ENCODE assay signal across 29 cellular contexts in genomic region chr5:111246459-111246858, GRCh38. TPM values are rescaled to one million over a fixed set of nuclear protein-coding genes. Genes with fewer than 3 reads are reported as not detected.
DNase-seq lines count a peak whose midpoint lies in the region; ATAC-seq, FAIRE-seq and TF ChIP-seq lines count a peak whose summit lies in the region.
"Had no signal": no experiment of that assay in that cellular context is flagged by ENCODE, and none has a peak within 500 bp of the region (broad histone marks: within the 10 kb centered on the region; RNA-seq: fewer than 3 reads in every experiment).

No MANE protein-coding gene starts in this region.

- no peaks in the 10 kb centered on the region for H3K27me3 ChIP-seq in neuronal stem cell (ENCODE audit: control insufficient read depth in 3 of 3, insufficient read depth in 3 of 3, low read depth in 1 of 3, low read length in 3 of 3)
- H3K27me3 ChIP-seq: BLaER1, esophagus squamous epithelium, ovary, SJSA1, upper lobe of right lung had no signal

- no peak overlapping the region for H2AFZ ChIP-seq in neuronal stem cell (ENCODE audit: low read length)
- H2AFZ ChIP-seq: GM23248 had no signal

- no peak overlapping the region for H3K4me2 ChIP-seq in neuronal stem cell (ENCODE audit: insufficient read depth, low read length, poor library complexity, severe bottlenecking)
- H3K4me2 ChIP-seq: BLaER1 had no signal

- TF ChIP-seq POLR2A in GM12892 (IDR thresholded peaks at IDR 0.05; ENCODE audit: low read depth, low read length) = no peak

- no peaks in the 10 kb centered on the region for H3K9me3 ChIP-seq in neuronal stem cell (replicated peaks in 1 of 2; ENCODE audit: control insufficient read depth in 2 of 2, insufficient read depth in 1 of 2, low read depth in 1 of 2, low read length in 2 of 2)
- H3K9me3 ChIP-seq: BLaER1, esophagus squamous epithelium, heart right ventricle, lower lobe of right lung, mucosa of descending colon, ovary, SJSA1, upper lobe of right lung had no signal

- no peak overlapping the region for H3K4me3 ChIP-seq in neuronal stem cell (ENCODE audit: low read length in 2 of 2)
- H3K4me3 ChIP-seq: BLaER1, esophagus squamous epithelium, GM23248, heart right ventricle, lower lobe of right lung, mucosa of descending colon, ovary, SJSA1, upper lobe of right lung had no signal

- DNase-seq in activated T-cell treated with anti-CD3 and anti-CD28 coated beads, Interleukin-2, amount 50 U/mL, for 72 hours = no peak
- DNase-seq in activated T-cell treated with anti-CD3 and anti-CD28 coated beads for 4 hours = no peak
- DNase-seq in GM12892 (ENCODE audit: insufficient read length) = no peak
- no peak for DNase-seq in activated naive CD4-positive, alpha-beta T cell treated with anti-CD3 and anti-CD28 coated beads, Interleukin-2, amount 50 U/mL, for 72 hours (ENCODE audit: low spot score in 2 of 2)
- DNase-seq in neuronal stem cell (ENCODE audit: low spot score) = no peak
- no peak for DNase-seq in dermis blood vessel endothelial cell
- no peak for DNase-seq in activated effector memory CD4-positive, alpha-beta T cell treated with anti-CD3 and anti-CD28 coated beads, Interleukin-2, amount 50 U/mL, for 16 hours
- DNase-seq: activated CD4-positive, alpha-beta T cell treated with anti-CD3 and anti-CD28 coated beads for 4 hours; cortex of kidney; esophagus squamous epithelium; foreskin melanocyte; GM23248; heart right ventricle; Karpas-422; lower lobe of right lung; mucosa of descending colon; NCI-H1436; NCI-H2107; NCI-H774; nephron progenitor cell; ovary; RPMI8226; substantia nigra; upper lobe of right lung had no signal

- peak overlapping the region; percentile 21 for H3K14ac ChIP-seq in neuronal stem cell (ENCODE audit: low read length)

- H3K4me1 ChIP-seq in neuronal stem cell (ENCODE audit: control insufficient read depth in 2 of 2, insufficient read depth in 1 of 2, low read depth in 1 of 2, low read length in 2 of 2) = no peaks in the 10 kb centered on the region
- H3K4me1 ChIP-seq: esophagus squamous epithelium, heart right ventricle, lower lobe of right lung, SJSA1, upper lobe of right lung had no signal

- no peak overlapping the region for H2BK120ac ChIP-seq in neuronal stem cell (ENCODE audit: low read depth, low read length)

- peak; percentile 78 for FAIRE-seq in GM12892 (lab: Jason Lieb, UNC)
- FAIRE-seq: astrocyte, HepG2 had no signal

- no peak overlapping the region for H4K8ac ChIP-seq in neuronal stem cell (ENCODE audit: low read depth, low read length)

- H3K27me3 Mint-ChIP-seq in activated T-cell treated with anti-CD3 and anti-CD28 coated beads, Interleukin-2, amount 50 U/mL, for 72 hours (ENCODE audit: low read depth) = no peaks in the 10 kb centered on the region

- H3K27ac ChIP-seq in neuronal stem cell (replicated peaks; ENCODE audit: low read length) = no peak overlapping the region
- H3K27ac ChIP-seq: BLaER1, esophagus squamous epithelium, GM23248, heart right ventricle, lower lobe of right lung, ovary, SJSA1, upper lobe of right lung had no signal

- H2BK5ac ChIP-seq in neuronal stem cell (ENCODE audit: low read length) = no peak overlapping the region

- H3K36me3 ChIP-seq in neuronal stem cell (replicated peaks in 1 of 2; ENCODE audit: control insufficient read depth in 2 of 2, insufficient read depth in 2 of 2, low read length in 2 of 2) = no peaks in the 10 kb centered on the region
- H3K36me3 ChIP-seq: BLaER1, esophagus squamous epithelium, heart right ventricle, lower lobe of right lung, ovary, SJSA1, upper lobe of right lung had no signal

- no peak overlapping the region for H3K4ac ChIP-seq in neuronal stem cell (ENCODE audit: low read length)

- no peak overlapping the region for H2BK12ac ChIP-seq in neuronal stem cell (ENCODE audit: low read length)

- H3K27ac Mint-ChIP-seq in activated T-cell treated with anti-CD3 and anti-CD28 coated beads, Interleukin-2, amount 50 U/mL, for 72 hours = peak overlapping the region; percentile 88
- peak overlapping the region in 1 of 2 donors; percentile 83 for H3K27ac Mint-ChIP-seq in activated naive CD4-positive, alpha-beta T cell treated with anti-CD3 and anti-CD28 coated beads, Interleukin-2, amount 50 U/mL, for 72 hours
- H3K27ac Mint-ChIP-seq: nephron progenitor cell had no signal

- ATAC-seq in activated T-cell treated with anti-CD3 and anti-CD28 coated beads, Interleukin-2, amount 50 U/mL, for 72 hours (replicated peaks in 1 of 2) = peak in 1 of 2 donors; percentile 15
- peak; percentile 14 to 22 for ATAC-seq in activated naive CD4-positive, alpha-beta T cell treated with anti-CD3 and anti-CD28 coated beads, Interleukin-2, amount 50 U/mL, for 72 hours
- ATAC-seq in HG02885 (IDR thresholded peaks at IDR 0.05; ENCODE audit: poor library complexity, unreplicated experiment) = no peak
- ATAC-seq: heart right ventricle, HepG2, lower lobe of right lung, mucosa of descending colon, upper lobe of right lung had no signal

- no peak overlapping the region for H2BK15ac ChIP-seq in neuronal stem cell (ENCODE audit: low read length)

- H3K9me3 Mint-ChIP-seq in activated T-cell treated with anti-CD3 and anti-CD28 coated beads, Interleukin-2, amount 50 U/mL, for 72 hours = no peaks in the 10 kb centered on the region
- H3K9me3 Mint-ChIP-seq in activated naive CD4-positive, alpha-beta T cell treated with anti-CD3 and anti-CD28 coated beads, Interleukin-2, amount 50 U/mL, for 72 hours = no peaks in the 10 kb centered on the region
- H3K9me3 Mint-ChIP-seq: nephron progenitor cell had no signal

- peaks cover 80% of the 10 kb centered on the region for H3K4me1 Mint-ChIP-seq in activated T-cell treated with anti-CD3 and anti-CD28 coated beads, Interleukin-2, amount 50 U/mL, for 72 hours (ENCODE audit: low read depth)
- H3K4me1 Mint-ChIP-seq: nephron progenitor cell had no signal

- H3K36me3 Mint-ChIP-seq in activated T-cell treated with anti-CD3 and anti-CD28 coated beads, Interleukin-2, amount 50 U/mL, for 72 hours (ENCODE audit: insufficient read depth in 2 of 2) = peaks cover 0 to 6% of the 10 kb centered on the region in 2 donors
- peaks cover 7 to 16% of the 10 kb centered on the region in 2 donors for H3K36me3 Mint-ChIP-seq in activated naive CD4-positive, alpha-beta T cell treated with anti-CD3 and anti-CD28 coated beads, Interleukin-2, amount 50 U/mL, for 72 hours

- WGBS in neuronal stem cell (ENCODE audit: extremely low coverage in 2 of 2, insufficient read length in 2 of 2, insufficient replicate concordance in 1 of 2), 2 donors = no CpG with 5 or more reads among the region's 1 CpG

- H3K23ac ChIP-seq in neuronal stem cell (ENCODE audit: low read depth, low read length, poor library complexity) = no peak overlapping the region

- H3K79me1 ChIP-seq in neuronal stem cell (ENCODE audit: low read depth, low read length) = no peaks in the 10 kb centered on the region

- H3K18ac ChIP-seq in neuronal stem cell (ENCODE audit: low read length) = no peak overlapping the region

- no peak overlapping the region for H2AK5ac ChIP-seq in neuronal stem cell (ENCODE audit: low read depth, low read length)

- H3K4me3 Mint-ChIP-seq in activated T-cell treated with anti-CD3 and anti-CD28 coated beads, Interleukin-2, amount 50 U/mL, for 72 hours = peak overlapping the region; percentile 63 to 72
- H3K4me3 Mint-ChIP-seq: nephron progenitor cell had no signal

- no peak overlapping the region for H4K91ac ChIP-seq in neuronal stem cell (ENCODE audit: low read depth, low read length, poor library complexity)

- no peak overlapping the region for H3K9ac ChIP-seq in neuronal stem cell (ENCODE audit: low read depth, low read length, poor library complexity)
- H3K9ac ChIP-seq: BLaER1, GM23248 had no signal

RNA-seq across cellular contexts. Expression of gene CAMK4, which starts 22.3 kb away (rescaled TPM):
- 10 to 100 TPM; 56.1 to 96.0 TPM for total RNA-seq in activated T-cell treated with anti-CD3 and anti-CD28 coated beads, Interleukin-2, amount 50 U/mL, for 72 hours
- polyA plus RNA-seq in GM12892 (2012; ENCODE audit: missing spikeins) = 34.9 TPM
- 10 to 100 TPM; 39.0 to 51.3 TPM for total RNA-seq in activated naive CD4-positive, alpha-beta T cell treated with anti-CD3 and anti-CD28 coated beads, Interleukin-2, amount 50 U/mL, for 72 hours
- 2.0 TPM for polyA plus RNA-seq in neuronal stem cell (2013, experiment 1 of 2)
- 1.9 TPM for polyA plus RNA-seq in neuronal stem cell (2013, experiment 2 of 2)
- total RNA-seq in dermis blood vessel endothelial cell = under 0.01 and 0.28 TPM in 2 replicates
- total RNA-seq: HepG2 had no signal
- polyA plus RNA-seq: HepG2 had no signal

Comparison
In these comparisons a context has a peak if more than half of its experiments do, and no peak if none do; other contexts are left out.
1. RNA of gene CAMK4, which starts 22.3 kb away (total RNA-seq): 56.1 to 96.0 TPM in activated T-cell treated with anti-CD3 and anti-CD28 coated beads, Interleukin-2, amount 50 U/mL, for 72 hours and 39.0 to 51.3 TPM in activated naive CD4-positive, alpha-beta T cell treated with anti-CD3 and anti-CD28 coated beads, Interleukin-2, amount 50 U/mL, for 72 hours; under 0.01 to 0.28 TPM in dermis blood vessel endothelial cell; every median in the first group is over 10 times any median in the second.